6 cellular contexts compared by ENCODE assay signal in the genomic region with DNA sequence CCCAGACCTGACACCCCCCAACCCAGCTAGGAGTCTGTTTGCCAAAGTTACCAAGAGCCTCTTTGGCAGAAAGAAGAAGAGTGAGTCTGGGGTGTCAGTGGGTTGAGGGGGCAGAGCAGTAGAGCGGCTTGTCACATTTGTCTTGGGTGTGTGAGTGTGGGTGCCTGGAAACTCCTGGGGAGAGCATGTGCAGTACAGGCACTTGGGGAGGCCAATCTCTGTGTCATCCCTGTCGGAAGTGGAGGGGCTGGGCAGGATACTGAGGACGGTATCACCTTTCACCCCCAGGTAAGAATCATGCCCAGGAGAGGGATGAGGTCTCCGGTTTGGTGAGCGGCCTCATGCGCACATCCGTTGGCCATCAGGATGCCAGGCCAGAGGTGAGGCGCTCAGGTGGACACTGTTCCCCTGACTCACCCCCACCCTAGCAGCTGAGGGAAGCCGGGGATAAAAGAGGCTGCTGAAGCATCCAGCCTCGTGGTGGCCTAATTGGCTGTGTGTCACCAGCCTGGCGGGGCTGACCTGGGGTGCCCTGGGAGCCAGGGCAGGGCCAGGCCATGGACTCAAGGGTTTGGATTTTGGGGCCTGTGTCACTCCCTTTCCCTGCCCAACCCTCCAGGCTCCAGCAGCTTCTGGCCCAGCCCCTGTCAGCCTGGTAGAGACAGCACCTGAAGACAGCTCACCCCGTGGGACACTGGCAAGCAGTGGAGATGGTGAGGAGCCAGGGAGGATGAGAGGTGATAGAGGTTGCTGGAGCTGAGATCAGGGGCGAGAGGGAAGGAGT. TPM values are rescaled to one million over a fixed set of nuclear protein-coding genes. Genes with fewer than 3 reads are reported as not detected.
A peak's percentile ranks its signal among the peaks of the same experiment; 100 is the strongest.
DNase-seq lines count a peak whose midpoint lies in the region; ATAC-seq and TF ChIP-seq lines count a peak whose summit lies in the region.

No MANE protein-coding gene starts in this region.

- CTCF ChIA-PET in MCF 10A (lab: Yijun Ruan, JAX) = no interaction called here

- peaks cover 21 to 33% (median 23%) of the 10 kb centered on the region in 3 donors for H3K4me1 Mint-ChIP-seq in IgD-negative memory B cell
- peaks cover 39% of the 10 kb centered on the region for H3K4me1 Mint-ChIP-seq in MCF 10A (ENCODE audit: insufficient read depth, unreplicated experiment)
- peaks cover 51% of the 10 kb centered on the region for H3K4me1 Mint-ChIP-seq in osteocyte (ENCODE audit: unreplicated experiment)

- BruUV-seq in MCF 10A (replicated peaks; lab: Mats Ljungman, UMichigan) = no TSS peak

- no peak for ATAC-seq in GM18873 (IDR thresholded peaks at IDR 0.05; ENCODE audit: low FRiP score, unreplicated experiment)

- DNase-seq in MCF 10A (ENCODE audit: unreplicated experiment) (no peak), osteocyte (ENCODE audit: extremely low spot score, unreplicated experiment) (no peak), NCI-H526 treated with DMSO at 0.1 percent for 48 hours (lab: John Stamatoyannopoulos, UW) (no peak), cerebellum (ENCODE audit: low spot score) (no peak)

- H3K9me3 Mint-ChIP-seq in IgD-negative memory B cell = no peaks in the 10 kb centered on the region
- H3K9me3 Mint-ChIP-seq in MCF 10A (ENCODE audit: unreplicated experiment) = no peaks in the 10 kb centered on the region
- no peaks in the 10 kb centered on the region for H3K9me3 Mint-ChIP-seq in osteocyte (ENCODE audit: unreplicated experiment)

- H3K27me3 Mint-ChIP-seq in IgD-negative memory B cell = no peaks in the 10 kb centered on the region
- H3K27me3 Mint-ChIP-seq in MCF 10A (ENCODE audit: insufficient read depth, unreplicated experiment) = no peaks in the 10 kb centered on the region
- no peaks in the 10 kb centered on the region for H3K27me3 Mint-ChIP-seq in osteocyte (ENCODE audit: unreplicated experiment)

- POLR2A ChIA-PET in MCF 10A (lab: Yijun Ruan, JAX) = no interaction called here

- TF ChIP-seq CTCF in MCF 10A (IDR thresholded peaks at IDR 0.05; ENCODE audit: unreplicated experiment) (no peak), osteocyte (IDR thresholded peaks at IDR 0.05) (no peak)

- H3K36me3 Mint-ChIP-seq in IgD-negative memory B cell = peaks cover 1% of the 10 kb centered on the region
- peaks cover 62% of the 10 kb centered on the region for H3K36me3 Mint-ChIP-seq in MCF 10A (ENCODE audit: insufficient read depth, unreplicated experiment)
- H3K36me3 Mint-ChIP-seq in osteocyte (ENCODE audit: unreplicated experiment) = peaks cover 24% of the 10 kb centered on the region

- H3K27ac Mint-ChIP-seq in IgD-negative memory B cell (peak overlapping the region in 2 of 3 donors; percentile 74 to 88), MCF 10A (ENCODE audit: low read depth, unreplicated experiment) (peak overlapping the region; percentile 87), osteocyte (ENCODE audit: unreplicated experiment) (peak overlapping the region; percentile 76)

- H3K4me3 Mint-ChIP-seq in IgD-negative memory B cell (peak overlapping the region in 3 of 4 donors; percentile 21 to 47 (median 22)), MCF 10A (ENCODE audit: unreplicated experiment) (peak overlapping the region; percentile 86), osteocyte (ENCODE audit: unreplicated experiment) (peak overlapping the region; percentile 96)

- intact Hi-C loops in MCF 10A (cut with micrococcal nuclease) = no loop called here

RNA-seq across cellular contexts. Expression of a gene that starts 3.3 kb away (rescaled TPM):
- 9.6 TPM for polyA plus RNA-seq in IgD-negative memory B cell
- total RNA-seq in MCF 10A (2022) (47.2 and 68.0 TPM in 2 replicates), osteocyte (43.8 and 57.1 TPM in 2 replicates), cerebellum (14.3 TPM)

RNA-seq across cellular contexts. Expression of a gene that starts 3.6 kb away (rescaled TPM):
- polyA plus RNA-seq in IgD-negative memory B cell = not detected
- total RNA-seq in MCF 10A (2022) (not detected in 2 replicates), osteocyte (0.48 TPM in 1 of 2 replicates, not detected in the other), cerebellum (not detected)

RNA-seq across cellular contexts. Expression of a gene that starts 4.8 kb away (rescaled TPM):
- polyA plus RNA-seq in IgD-negative memory B cell = not detected
- total RNA-seq in MCF 10A (2022) (11.7 and 15.5 TPM in 2 replicates), osteocyte (39.1 and 51.2 TPM in 2 replicates), cerebellum (2.4 TPM)

RNA-seq across cellular contexts. Expression of a gene that starts 15.5 kb away (rescaled TPM):
- 0.94 TPM for polyA plus RNA-seq in IgD-negative memory B cell
- total RNA-seq in MCF 10A (2022) (0.35 and 0.49 TPM in 2 replicates), osteocyte (0.18 and 0.48 TPM in 2 replicates), cerebellum (0.27 TPM)

RNA-seq across cellular contexts. Expression of a gene that starts 28.2 kb away (rescaled TPM):
- polyA plus RNA-seq in IgD-negative memory B cell = 1,590 TPM
- total RNA-seq in MCF 10A (2022) (2,454 and 2,713 TPM in 2 replicates), osteocyte (1,690 and 1,756 TPM in 2 replicates), cerebellum (658 TPM)

Comparison
In these comparisons a context has a peak if more than half of its experiments do, and no peak if none do; other contexts are left out.
1. H3K4me3 Mint-ChIP-seq: peak in every context shown above with its lines; median percentile 96 in osteocyte; 86 in MCF 10A; 22 in IgD-negative memory B cell.